In genomic region chr2:42741140-42741539, GRCh38 we compare ENCODE assay signal across 21 cellular contexts. TPM values are rescaled to one million over a fixed set of nuclear protein-coding genes. Genes with fewer than 3 reads are reported as not detected.
"Had no signal": no experiment of that assay in that cellular context is flagged by ENCODE, and none has a peak within 500 bp of the region (broad histone marks: within the 10 kb centered on the region; RNA-seq: fewer than 3 reads in every experiment).

No MANE protein-coding gene starts in this region.

- H3K27ac ChIP-seq: colonic mucosa, hepatocyte, neural progenitor cell, ovary, right atrium auricular region, uterus had no signal

- DNase-seq: colonic mucosa; effector CD4-positive, alpha-beta T cell; endodermal cell; erythroblast; foreskin melanocyte; head of caudate nucleus; kidney glomerular epithelial cell; mesenchymal stem cell; midbrain; nucleus accumbens; ovary; stimulated activated CD4-positive, alpha-beta T cell treated with anti-CD3 and anti-CD28 coated beads, Interleukin-2, amount 100 ng/mL, for 48 hours; stimulated activated naive CD4-positive, alpha-beta T cell treated with Interleukin-2 at 50 U/mL for 16 hours; uterus had no signal

- H3K4me3 ChIP-seq: colonic mucosa, hepatocyte, neural progenitor cell, ovary, right atrium auricular region, smooth muscle cell, uterus had no signal

- ATAC-seq: natural killer cell treated with Interleukin-12 subunit alpha and Interleukin-12 subunit beta and Interleukin-15 and Interleukin-18, amount 100 ng/mL, for 72 hours had no signal

- H3K27me3 ChIP-seq: colonic mucosa, hepatocyte, neural progenitor cell, ovary, right atrium auricular region, uterus had no signal

- H3K4me1 ChIP-seq: colonic mucosa, neural progenitor cell, right atrium auricular region, uterus had no signal

- H3K4me2 ChIP-seq: hepatocyte, neural progenitor cell, smooth muscle cell had no signal

- H3K9me3 ChIP-seq: colonic mucosa, ovary, right atrium auricular region, uterus had no signal

- FAIRE-seq: endothelial cell of umbilical vein had no signal

- H3K36me3 ChIP-seq: colonic mucosa, neural progenitor cell, ovary, uterus had no signal

- H3K9ac ChIP-seq: neural progenitor cell had no signal

RNA-seq across cellular contexts. Expression of gene OXER1, which starts 22.8 kb away (rescaled TPM):
- total RNA-seq: dermis microvascular lymphatic vessel endothelial cell; natural killer cell treated with Interleukin-12 subunit alpha and Interleukin-12 subunit beta and Interleukin-15 and Interleukin-18, amount 100 ng/mL, for 72 hours; smooth muscle cell had no signal

RNA-seq across cellular contexts. Expression of gene HAAO, which starts 51.2 kb away (rescaled TPM):
- total RNA-seq: dermis microvascular lymphatic vessel endothelial cell; natural killer cell treated with Interleukin-12 subunit alpha and Interleukin-12 subunit beta and Interleukin-15 and Interleukin-18, amount 100 ng/mL, for 72 hours had no signal
